In the genomic region with DNA sequence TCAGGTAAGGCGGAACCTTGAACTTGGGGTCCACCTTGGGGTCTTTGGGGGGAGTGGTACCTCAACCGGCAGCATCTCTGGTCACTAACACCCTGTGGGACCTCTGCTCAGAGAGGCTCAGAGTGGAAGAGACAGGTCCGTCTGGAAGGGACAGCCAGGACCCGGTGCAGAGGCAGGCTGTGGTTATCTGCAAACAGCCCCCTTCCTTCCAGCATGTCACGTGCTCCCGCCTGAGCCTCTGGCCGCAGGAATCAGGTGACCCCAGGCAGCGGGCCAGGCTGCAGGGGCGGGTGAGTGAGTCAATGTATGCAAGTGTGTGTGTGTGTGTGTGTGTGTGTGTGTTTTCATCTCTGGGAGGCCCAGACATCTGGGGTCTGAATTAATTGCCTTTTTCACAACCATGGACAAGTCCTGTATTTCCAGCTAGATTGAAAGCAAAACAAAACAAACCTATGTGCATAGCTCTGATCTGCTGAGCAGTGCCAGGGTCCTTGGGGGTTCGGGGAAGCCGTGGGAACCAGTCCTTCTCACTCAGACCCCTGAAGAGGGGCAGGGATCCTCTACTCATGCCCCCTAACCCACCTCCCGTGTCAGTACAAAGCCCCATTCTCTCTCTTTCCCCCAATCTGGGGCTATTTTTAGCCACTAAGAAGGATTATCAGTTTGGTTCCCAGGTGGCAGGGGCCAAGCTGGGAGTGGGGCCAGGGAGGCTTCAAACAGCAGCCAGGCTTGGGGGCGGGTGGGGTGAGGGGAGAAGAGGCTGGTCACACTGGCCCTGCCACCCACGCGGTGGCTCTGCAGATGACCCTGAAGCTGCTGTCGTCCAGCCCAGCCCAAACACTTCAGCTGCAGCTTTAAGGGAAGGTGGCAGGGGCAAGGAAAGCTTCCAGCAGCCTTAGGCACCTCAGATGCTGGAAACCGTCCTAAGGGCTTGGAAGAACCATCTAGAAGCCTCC, we compare ENCODE assay signal across 1 cellular context.
TF ChIP-seq lines count a peak whose summit lies in the region.

No MANE protein-coding gene starts in this region.

TF ChIP-seq in GM12878, 131 proteins besides CTCF, POLR2A, EP300 and RAD21 (continued from another document and continues in another):
- TF ChIP-seq RBBP5 (conservative IDR thresholded peaks at IDR 0.05) (no peak), TARDBP (IDR thresholded peaks at IDR 0.05; ENCODE audit: borderline replicate concordance) (no peak), SRF (IDR thresholded peaks at IDR 0.05; ENCODE audit: low read depth in 2 of 2, low read length in 2 of 2) (no peak), GABPA (IDR thresholded peaks at IDR 0.05; ENCODE audit: low read depth) (no peak; the same call in 1 of the 2 replicates), SUPT20H (IDR thresholded peaks at IDR 0.05; ENCODE audit: borderline replicate concordance, control insufficient read depth, low read depth, low read length) (no peak), TCF7 (IDR thresholded peaks at IDR 0.05; ENCODE audit: borderline replicate concordance) (no peak), ATF7 (IDR thresholded peaks at IDR 0.05; ENCODE audit: low read depth) (peak; percentile 82), KAT2A (conservative IDR thresholded peaks at IDR 0.05; ENCODE audit: control insufficient read depth, low read depth, low read length) (no peak), ZNF217 (IDR thresholded peaks at IDR 0.05) (no peak), NBN (IDR thresholded peaks at IDR 0.05) (peak; percentile 89), POLR2AphosphoS2 (IDR thresholded peaks at IDR 0.05; ENCODE audit: low read depth, low read length) (0 out of 2 replicates have a peak, but pooled peaks have one; percentile 33), JUNB (IDR thresholded peaks at IDR 0.05) (peak; percentile 33; the same call in 1 of the 2 replicates), NFXL1 (IDR thresholded peaks at IDR 0.05; ENCODE audit: borderline replicate concordance) (no peak), PAX5 (IDR thresholded peaks at IDR 0.05; ENCODE audit: borderline replicate concordance, low read depth, low read length) (no peak), RCOR1 (conservative IDR thresholded peaks at IDR 0.05; ENCODE audit: low read depth, low read length) (no peak), BRCA1 (IDR thresholded peaks at IDR 0.05; ENCODE audit: low read depth, low read length) (no peak), LARP7 (IDR thresholded peaks at IDR 0.05) (0 out of 2 replicates have a peak, but pooled peaks have one; percentile 45), IKZF1 (conservative IDR thresholded peaks at IDR 0.05) (peak; percentile 71), CBFB (IDR thresholded peaks at IDR 0.05; ENCODE audit: low read depth) (peak; percentile 45; the same call in 1 of the 2 replicates), ZSCAN29 (IDR thresholded peaks at IDR 0.05) (no peak), HDAC6 (IDR thresholded peaks at IDR 0.05; ENCODE audit: unreplicated experiment) (no peak), PAX8 (IDR thresholded peaks at IDR 0.05) (no peak), ZNF274 (IDR thresholded peaks at IDR 0.05; ENCODE audit: insufficient read depth, insufficient read length) (no peak), MEF2B (IDR thresholded peaks at IDR 0.05; ENCODE audit: partially characterized antibody, poor library complexity, severe bottlenecking) (peak; percentile 70), POLR2AphosphoS5 (IDR thresholded peaks at IDR 0.05; ENCODE audit: low read length) (no peak), NR2C1 (IDR thresholded peaks at IDR 0.05) (no peak), RFX5 (IDR thresholded peaks at IDR 0.05; ENCODE audit: low read depth, low read length) (no peak), MXI1 (IDR thresholded peaks at IDR 0.05; ENCODE audit: low read depth, low read length) (no peak), ZNF384 (IDR thresholded peaks at IDR 0.05; ENCODE audit: borderline replicate concordance, low read depth, low read length) (no peak)
- TF ChIP-seq, protein P1, sequence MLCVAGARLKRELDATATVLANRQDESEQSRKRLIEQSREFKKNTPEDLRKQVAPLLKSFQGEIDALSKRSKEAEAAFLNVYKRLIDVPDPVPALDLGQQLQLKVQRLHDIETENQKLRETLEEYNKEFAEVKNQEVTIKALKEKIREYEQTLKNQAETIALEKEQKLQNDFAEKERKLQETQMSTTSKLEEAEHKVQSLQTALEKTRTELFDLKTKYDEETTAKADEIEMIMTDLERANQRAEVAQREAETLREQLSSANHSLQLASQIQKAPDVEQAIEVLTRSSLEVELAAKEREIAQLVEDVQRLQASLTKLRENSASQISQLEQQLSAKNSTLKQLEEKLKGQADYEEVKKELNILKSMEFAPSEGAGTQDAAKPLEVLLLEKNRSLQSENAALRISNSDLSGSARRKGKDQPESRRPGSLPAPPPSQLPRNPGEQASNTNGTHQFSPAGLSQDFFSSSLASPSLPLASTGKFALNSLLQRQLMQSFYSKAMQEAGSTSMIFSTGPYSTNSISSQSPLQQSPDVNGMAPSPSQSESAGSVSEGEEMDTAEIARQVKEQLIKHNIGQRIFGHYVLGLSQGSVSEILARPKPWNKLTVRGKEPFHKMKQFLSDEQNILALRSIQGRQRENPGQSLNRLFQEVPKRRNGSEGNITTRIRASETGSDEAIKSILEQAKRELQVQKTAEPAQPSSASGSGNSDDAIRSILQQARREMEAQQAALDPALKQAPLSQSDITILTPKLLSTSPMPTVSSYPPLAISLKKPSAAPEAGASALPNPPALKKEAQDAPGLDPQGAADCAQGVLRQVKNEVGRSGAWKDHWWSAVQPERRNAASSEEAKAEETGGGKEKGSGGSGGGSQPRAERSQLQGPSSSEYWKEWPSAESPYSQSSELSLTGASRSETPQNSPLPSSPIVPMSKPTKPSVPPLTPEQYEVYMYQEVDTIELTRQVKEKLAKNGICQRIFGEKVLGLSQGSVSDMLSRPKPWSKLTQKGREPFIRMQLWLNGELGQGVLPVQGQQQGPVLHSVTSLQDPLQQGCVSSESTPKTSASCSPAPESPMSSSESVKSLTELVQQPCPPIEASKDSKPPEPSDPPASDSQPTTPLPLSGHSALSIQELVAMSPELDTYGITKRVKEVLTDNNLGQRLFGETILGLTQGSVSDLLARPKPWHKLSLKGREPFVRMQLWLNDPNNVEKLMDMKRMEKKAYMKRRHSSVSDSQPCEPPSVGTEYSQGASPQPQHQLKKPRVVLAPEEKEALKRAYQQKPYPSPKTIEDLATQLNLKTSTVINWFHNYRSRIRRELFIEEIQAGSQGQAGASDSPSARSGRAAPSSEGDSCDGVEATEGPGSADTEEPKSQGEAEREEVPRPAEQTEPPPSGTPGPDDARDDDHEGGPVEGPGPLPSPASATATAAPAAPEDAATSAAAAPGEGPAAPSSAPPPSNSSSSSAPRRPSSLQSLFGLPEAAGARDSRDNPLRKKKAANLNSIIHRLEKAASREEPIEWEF (IDR thresholded peaks at IDR 0.05; ENCODE audit: insufficient replicate concordance, low read depth, low read length) = no peak
- TF ChIP-seq, protein P2, sequence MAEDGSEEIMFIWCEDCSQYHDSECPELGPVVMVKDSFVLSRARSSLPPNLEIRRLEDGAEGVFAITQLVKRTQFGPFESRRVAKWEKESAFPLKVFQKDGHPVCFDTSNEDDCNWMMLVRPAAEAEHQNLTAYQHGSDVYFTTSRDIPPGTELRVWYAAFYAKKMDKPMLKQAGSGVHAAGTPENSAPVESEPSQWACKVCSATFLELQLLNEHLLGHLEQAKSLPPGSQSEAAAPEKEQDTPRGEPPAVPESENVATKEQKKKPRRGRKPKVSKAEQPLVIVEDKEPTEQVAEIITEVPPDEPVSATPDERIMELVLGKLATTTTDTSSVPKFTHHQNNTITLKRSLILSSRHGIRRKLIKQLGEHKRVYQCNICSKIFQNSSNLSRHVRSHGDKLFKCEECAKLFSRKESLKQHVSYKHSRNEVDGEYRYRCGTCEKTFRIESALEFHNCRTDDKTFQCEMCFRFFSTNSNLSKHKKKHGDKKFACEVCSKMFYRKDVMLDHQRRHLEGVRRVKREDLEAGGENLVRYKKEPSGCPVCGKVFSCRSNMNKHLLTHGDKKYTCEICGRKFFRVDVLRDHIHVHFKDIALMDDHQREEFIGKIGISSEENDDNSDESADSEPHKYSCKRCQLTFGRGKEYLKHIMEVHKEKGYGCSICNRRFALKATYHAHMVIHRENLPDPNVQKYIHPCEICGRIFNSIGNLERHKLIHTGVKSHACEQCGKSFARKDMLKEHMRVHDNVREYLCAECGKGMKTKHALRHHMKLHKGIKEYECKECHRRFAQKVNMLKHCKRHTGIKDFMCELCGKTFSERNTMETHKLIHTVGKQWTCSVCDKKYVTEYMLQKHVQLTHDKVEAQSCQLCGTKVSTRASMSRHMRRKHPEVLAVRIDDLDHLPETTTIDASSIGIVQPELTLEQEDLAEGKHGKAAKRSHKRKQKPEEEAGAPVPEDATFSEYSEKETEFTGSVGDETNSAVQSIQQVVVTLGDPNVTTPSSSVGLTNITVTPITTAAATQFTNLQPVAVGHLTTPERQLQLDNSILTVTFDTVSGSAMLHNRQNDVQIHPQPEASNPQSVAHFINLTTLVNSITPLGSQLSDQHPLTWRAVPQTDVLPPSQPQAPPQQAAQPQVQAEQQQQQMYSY (CRISPR knock-in tag; IDR thresholded peaks at IDR 0.05) = peak; percentile 69; the same call in 1 of the 2 replicates
- TF ChIP-seq, protein P3, sequence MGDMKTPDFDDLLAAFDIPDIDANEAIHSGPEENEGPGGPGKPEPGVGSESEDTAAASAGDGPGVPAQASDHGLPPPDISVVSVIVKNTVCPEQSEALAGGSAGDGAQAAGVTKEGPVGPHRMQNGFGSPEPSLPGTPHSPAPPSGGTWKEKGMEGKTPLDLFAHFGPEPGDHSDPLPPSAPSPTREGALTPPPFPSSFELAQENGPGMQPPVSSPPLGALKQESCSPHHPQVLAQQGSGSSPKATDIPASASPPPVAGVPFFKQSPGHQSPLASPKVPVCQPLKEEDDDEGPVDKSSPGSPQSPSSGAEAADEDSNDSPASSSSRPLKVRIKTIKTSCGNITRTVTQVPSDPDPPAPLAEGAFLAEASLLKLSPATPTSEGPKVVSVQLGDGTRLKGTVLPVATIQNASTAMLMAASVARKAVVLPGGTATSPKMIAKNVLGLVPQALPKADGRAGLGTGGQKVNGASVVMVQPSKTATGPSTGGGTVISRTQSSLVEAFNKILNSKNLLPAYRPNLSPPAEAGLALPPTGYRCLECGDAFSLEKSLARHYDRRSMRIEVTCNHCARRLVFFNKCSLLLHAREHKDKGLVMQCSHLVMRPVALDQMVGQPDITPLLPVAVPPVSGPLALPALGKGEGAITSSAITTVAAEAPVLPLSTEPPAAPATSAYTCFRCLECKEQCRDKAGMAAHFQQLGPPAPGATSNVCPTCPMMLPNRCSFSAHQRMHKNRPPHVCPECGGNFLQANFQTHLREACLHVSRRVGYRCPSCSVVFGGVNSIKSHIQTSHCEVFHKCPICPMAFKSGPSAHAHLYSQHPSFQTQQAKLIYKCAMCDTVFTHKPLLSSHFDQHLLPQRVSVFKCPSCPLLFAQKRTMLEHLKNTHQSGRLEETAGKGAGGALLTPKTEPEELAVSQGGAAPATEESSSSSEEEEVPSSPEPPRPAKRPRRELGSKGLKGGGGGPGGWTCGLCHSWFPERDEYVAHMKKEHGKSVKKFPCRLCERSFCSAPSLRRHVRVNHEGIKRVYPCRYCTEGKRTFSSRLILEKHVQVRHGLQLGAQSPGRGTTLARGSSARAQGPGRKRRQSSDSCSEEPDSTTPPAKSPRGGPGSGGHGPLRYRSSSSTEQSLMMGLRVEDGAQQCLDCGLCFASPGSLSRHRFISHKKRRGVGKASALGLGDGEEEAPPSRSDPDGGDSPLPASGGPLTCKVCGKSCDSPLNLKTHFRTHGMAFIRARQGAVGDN (IDR thresholded peaks at IDR 0.05) = no peak
- TF ChIP-seq, protein P4, sequence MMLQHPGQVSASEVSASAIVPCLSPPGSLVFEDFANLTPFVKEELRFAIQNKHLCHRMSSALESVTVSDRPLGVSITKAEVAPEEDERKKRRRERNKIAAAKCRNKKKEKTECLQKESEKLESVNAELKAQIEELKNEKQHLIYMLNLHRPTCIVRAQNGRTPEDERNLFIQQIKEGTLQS (IDR thresholded peaks at IDR 0.05; ENCODE audit: borderline replicate concordance, extremely low read depth, low read depth, low read length) = peak; percentile 69; the same call in 1 of the 2 replicates
- TF ChIP-seq, protein P5, sequence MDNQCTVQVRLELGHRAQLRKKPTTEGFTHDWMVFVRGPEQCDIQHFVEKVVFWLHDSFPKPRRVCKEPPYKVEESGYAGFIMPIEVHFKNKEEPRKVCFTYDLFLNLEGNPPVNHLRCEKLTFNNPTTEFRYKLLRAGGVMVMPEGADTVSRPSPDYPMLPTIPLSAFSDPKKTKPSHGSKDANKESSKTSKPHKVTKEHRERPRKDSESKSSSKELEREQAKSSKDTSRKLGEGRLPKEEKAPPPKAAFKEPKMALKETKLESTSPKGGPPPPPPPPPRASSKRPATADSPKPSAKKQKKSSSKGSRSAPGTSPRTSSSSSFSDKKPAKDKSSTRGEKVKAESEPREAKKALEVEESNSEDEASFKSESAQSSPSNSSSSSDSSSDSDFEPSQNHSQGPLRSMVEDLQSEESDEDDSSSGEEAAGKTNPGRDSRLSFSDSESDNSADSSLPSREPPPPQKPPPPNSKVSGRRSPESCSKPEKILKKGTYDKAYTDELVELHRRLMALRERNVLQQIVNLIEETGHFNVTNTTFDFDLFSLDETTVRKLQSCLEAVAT (IDR thresholded peaks at IDR 0.05) = peak; percentile 72
- TF ChIP-seq, protein P6, sequence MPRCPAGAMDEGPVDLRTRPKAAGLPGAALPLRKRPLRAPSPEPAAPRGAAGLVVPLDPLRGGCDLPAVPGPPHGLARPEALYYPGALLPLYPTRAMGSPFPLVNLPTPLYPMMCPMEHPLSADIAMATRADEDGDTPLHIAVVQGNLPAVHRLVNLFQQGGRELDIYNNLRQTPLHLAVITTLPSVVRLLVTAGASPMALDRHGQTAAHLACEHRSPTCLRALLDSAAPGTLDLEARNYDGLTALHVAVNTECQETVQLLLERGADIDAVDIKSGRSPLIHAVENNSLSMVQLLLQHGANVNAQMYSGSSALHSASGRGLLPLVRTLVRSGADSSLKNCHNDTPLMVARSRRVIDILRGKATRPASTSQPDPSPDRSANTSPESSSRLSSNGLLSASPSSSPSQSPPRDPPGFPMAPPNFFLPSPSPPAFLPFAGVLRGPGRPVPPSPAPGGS (IDR thresholded peaks at IDR 0.05; ENCODE audit: borderline replicate concordance, insufficient read depth, low read depth, low read length, poor library complexity, severe bottlenecking) = no peak
- TF ChIP-seq, protein P7, sequence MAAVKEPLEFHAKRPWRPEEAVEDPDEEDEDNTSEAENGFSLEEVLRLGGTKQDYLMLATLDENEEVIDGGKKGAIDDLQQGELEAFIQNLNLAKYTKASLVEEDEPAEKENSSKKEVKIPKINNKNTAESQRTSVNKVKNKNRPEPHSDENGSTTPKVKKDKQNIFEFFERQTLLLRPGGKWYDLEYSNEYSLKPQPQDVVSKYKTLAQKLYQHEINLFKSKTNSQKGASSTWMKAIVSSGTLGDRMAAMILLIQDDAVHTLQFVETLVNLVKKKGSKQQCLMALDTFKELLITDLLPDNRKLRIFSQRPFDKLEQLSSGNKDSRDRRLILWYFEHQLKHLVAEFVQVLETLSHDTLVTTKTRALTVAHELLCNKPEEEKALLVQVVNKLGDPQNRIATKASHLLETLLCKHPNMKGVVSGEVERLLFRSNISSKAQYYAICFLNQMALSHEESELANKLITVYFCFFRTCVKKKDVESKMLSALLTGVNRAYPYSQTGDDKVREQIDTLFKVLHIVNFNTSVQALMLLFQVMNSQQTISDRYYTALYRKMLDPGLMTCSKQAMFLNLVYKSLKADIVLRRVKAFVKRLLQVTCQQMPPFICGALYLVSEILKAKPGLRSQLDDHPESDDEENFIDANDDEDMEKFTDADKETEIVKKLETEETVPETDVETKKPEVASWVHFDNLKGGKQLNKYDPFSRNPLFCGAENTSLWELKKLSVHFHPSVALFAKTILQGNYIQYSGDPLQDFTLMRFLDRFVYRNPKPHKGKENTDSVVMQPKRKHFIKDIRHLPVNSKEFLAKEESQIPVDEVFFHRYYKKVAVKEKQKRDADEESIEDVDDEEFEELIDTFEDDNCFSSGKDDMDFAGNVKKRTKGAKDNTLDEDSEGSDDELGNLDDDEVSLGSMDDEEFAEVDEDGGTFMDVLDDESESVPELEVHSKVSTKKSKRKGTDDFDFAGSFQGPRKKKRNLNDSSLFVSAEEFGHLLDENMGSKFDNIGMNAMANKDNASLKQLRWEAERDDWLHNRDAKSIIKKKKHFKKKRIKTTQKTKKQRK (IDR thresholded peaks at IDR 0.05; ENCODE audit: low read depth, low read length) = no peak
